8 cellular contexts compared by ENCODE assay signal in genomic region chr21:39349211-39350093, GRCh38. TPM values are rescaled to one million over a fixed set of nuclear protein-coding genes. Genes with fewer than 3 reads are reported as not detected.
A peak's percentile ranks its signal among the peaks of the same experiment; 100 is the strongest.
DNase-seq lines count a peak whose midpoint lies in the region; ATAC-seq and TF ChIP-seq lines count a peak whose summit lies in the region.

No MANE protein-coding gene starts in this region.

- TF ChIP-seq POLR2A in Peyer's patch (IDR thresholded peaks at IDR 0.05), result peak; percentile 67 to 68

- H3K27me3 Mint-ChIP-seq in naive B cell, result peaks cover 4 to 11% (median 7%) of the 10 kb centered on the region in 3 donors

- peak; percentile 92 for DNase-seq in DMS79 treated with DMSO at 0.1 percent for 48 hours (lab: John Stamatoyannopoulos, UW)
- DNase-seq in Peyer's patch, result peak; percentile 97 to 99 (median 99)
- DNase-seq in activated T-helper 1 cell treated with Interleukin-2 at 50 U/mL for 16 hours (ENCODE audit: low read depth), result peak; percentile 94
- DNase-seq in fibroblast of gingiva (ENCODE audit: low read depth), result peak; percentile 91
- peak; percentile 97 for DNase-seq in naive B cell
- peak; percentile 93 to 99 for DNase-seq in stimulated activated effector memory CD8-positive, alpha-beta T cell treated with anti-CD3 and anti-CD28 coated beads, Interleukin-12 subunit alpha, Interleukin-12 subunit beta, amount 100 ng/mL, for 72 hours (ENCODE audit: low spot score in 2 of 2)

- peak overlapping the region; percentile 93 to 99 (median 98) for H3K27ac Mint-ChIP-seq in naive B cell
- H3K27ac Mint-ChIP-seq in stimulated activated effector memory CD8-positive, alpha-beta T cell treated with anti-CD3 and anti-CD28 coated beads, Interleukin-12 subunit alpha, Interleukin-12 subunit beta, amount 100 ng/mL, for 72 hours, result peak overlapping the region; percentile 96

- H3K36me3 Mint-ChIP-seq in naive B cell, result peaks cover 12% of the 10 kb centered on the region in 2 donors
- H3K36me3 Mint-ChIP-seq in stimulated activated effector memory CD8-positive, alpha-beta T cell treated with anti-CD3 and anti-CD28 coated beads, Interleukin-12 subunit alpha, Interleukin-12 subunit beta, amount 100 ng/mL, for 72 hours, result peaks cover 49% of the 10 kb centered on the region

- peaks cover 26 to 41% (median 41%) of the 10 kb centered on the region in 3 donors for H3K4me1 Mint-ChIP-seq in naive B cell
- peaks cover 36% of the 10 kb centered on the region for H3K4me1 Mint-ChIP-seq in stimulated activated effector memory CD8-positive, alpha-beta T cell treated with anti-CD3 and anti-CD28 coated beads, Interleukin-12 subunit alpha, Interleukin-12 subunit beta, amount 100 ng/mL, for 72 hours

- H3K9me3 ChIP-seq in KOPT-K1 (ENCODE audit: insufficient read depth, low read length, poor library complexity, severe bottlenecking), result no peaks in the 10 kb centered on the region
- no peaks in the 10 kb centered on the region for H3K9me3 ChIP-seq in Peyer's patch

- H3K27ac ChIP-seq in KOPT-K1 (ENCODE audit: low read depth, low read length, poor library complexity, severe bottlenecking) (peak overlapping the region; percentile 89), Peyer's patch (peak overlapping the region; percentile 91 to 99 (median 97))

- ATAC-seq in GM21825 (IDR thresholded peaks at IDR 0.05; ENCODE audit: unreplicated experiment) (peak; percentile 86), naive B cell (ENCODE audit: low read depth in 2 of 2) (peak; percentile 82 to 83)
- peak; percentile 91 for ATAC-seq in stimulated activated effector memory CD8-positive, alpha-beta T cell treated with anti-CD3 and anti-CD28 coated beads, Interleukin-12 subunit alpha, Interleukin-12 subunit beta, amount 100 ng/mL, for 72 hours

- H3K4me3 ChIP-seq in Peyer's patch, result peak overlapping the region; percentile 76 to 92 (median 86)

- H3K27me3 ChIP-seq in Peyer's patch, result no peaks in the 10 kb centered on the region

- H3K36me3 ChIP-seq in KOPT-K1 (ENCODE audit: insufficient read depth, low read length) (peaks cover 35% of the 10 kb centered on the region), Peyer's patch (peaks cover 0 to 8% (median 0%) of the 10 kb centered on the region in 3 donors)

- H3K4me3 Mint-ChIP-seq in naive B cell, result peak overlapping the region; percentile 87 to 99 (median 96)
- peak overlapping the region; percentile 92 for H3K4me3 Mint-ChIP-seq in stimulated activated effector memory CD8-positive, alpha-beta T cell treated with anti-CD3 and anti-CD28 coated beads, Interleukin-12 subunit alpha, Interleukin-12 subunit beta, amount 100 ng/mL, for 72 hours

- no peak for TF ChIP-seq CTCF in Peyer's patch (IDR thresholded peaks at IDR 0.05)

- peaks cover 0 to 33% (median 0%) of the 10 kb centered on the region in 4 donors for H3K4me1 ChIP-seq in Peyer's patch

- peaks cover 0 to 2% (median 0%) of the 10 kb centered on the region in 7 donors for H3K9me3 Mint-ChIP-seq in naive B cell
- no peaks in the 10 kb centered on the region for H3K9me3 Mint-ChIP-seq in stimulated activated effector memory CD8-positive, alpha-beta T cell treated with anti-CD3 and anti-CD28 coated beads, Interleukin-12 subunit alpha, Interleukin-12 subunit beta, amount 100 ng/mL, for 72 hours

RNA-seq across cellular contexts. Expression of gene HMGN1, which starts 0.6 kb away (rescaled TPM):
- 10 to 100 TPM; 74.2 to 97.7 (median 90.2) TPM for total RNA-seq in Peyer's patch
- 100 to 1,000 TPM; 259 to 458 (median 306) TPM for polyA plus RNA-seq in naive B cell (ENCODE audit: low read depth in 6 of 6)

RNA-seq across cellular contexts. Expression of gene BRWD1, which starts 36.0 kb away (rescaled TPM):
- 10 to 100 TPM; 64.8 to 99.9 (median 86.9) TPM for total RNA-seq in Peyer's patch
- polyA plus RNA-seq in naive B cell (ENCODE audit: low read depth in 6 of 6), result 10 to 100 TPM; 31.1 to 49.8 (median 44.1) TPM

Comparison
In these comparisons a context has a peak if more than half of its experiments do, and no peak if none do; other contexts are left out.
1. Peak in every context shown above with its lines: DNase-seq, ATAC-seq, H3K4me3 ChIP-seq and H3K27ac ChIP-seq.